25 cellular contexts compared by ENCODE assay signal in the genomic region with DNA sequence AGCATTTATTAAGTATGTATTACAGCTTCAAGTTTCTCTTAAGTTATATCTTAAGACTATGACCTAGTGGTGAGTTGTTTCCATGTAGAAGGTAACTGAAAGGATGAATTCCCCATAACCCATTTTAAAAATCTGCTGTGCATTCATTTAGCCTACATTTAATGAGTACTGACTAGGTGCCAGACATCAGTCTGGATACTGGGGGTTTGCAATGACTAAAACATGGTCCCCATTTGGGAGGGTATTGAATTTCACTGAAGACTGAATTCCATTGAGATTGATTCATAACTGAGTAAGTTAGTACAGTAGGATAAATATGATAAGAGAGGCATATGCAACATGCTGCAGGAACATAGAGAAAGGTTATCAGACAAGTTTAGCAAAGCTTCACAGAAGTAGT.
A peak's percentile ranks its signal among the peaks of the same experiment; 100 is the strongest.
DNase-seq lines count a peak whose midpoint lies in the region; ATAC-seq, FAIRE-seq and TF ChIP-seq lines count a peak whose summit lies in the region.
"Had no signal": no experiment of that assay in that cellular context is flagged by ENCODE, and none has a peak within 500 bp of the region (broad histone marks: within the 10 kb centered on the region; RNA-seq: fewer than 3 reads in every experiment).

No MANE protein-coding gene starts in this region.

- H3K36me3 Mint-ChIP-seq in astrocyte (ENCODE audit: low read depth, unreplicated experiment), result peaks cover 1% of the 10 kb centered on the region
- H3K36me3 Mint-ChIP-seq in stimulated activated memory B cell treated with anti-CD40 and anti-IgM and Interleukin-4, amounts not matched to agents 10 μg/mL and 1 μg/mL and 100 μg/mL, for 72 hours, result no peaks in the 10 kb centered on the region
- H3K36me3 Mint-ChIP-seq in activated T-cell treated with anti-CD3 and anti-CD28 coated beads, Interleukin-2, amount 50 U/mL, for 24 hours (ENCODE audit: low read depth), result no peaks in the 10 kb centered on the region

- no peak overlapping the region for H2BK20ac ChIP-seq in IMR-90 (ENCODE audit: low read depth, low read length)

- POLR2A ChIA-PET in IMR-90 (lab: Charles Lee; ENCODE audit: unreplicated experiment), result no interaction called here

- H2BK120ac ChIP-seq in IMR-90 (ENCODE audit: low read depth, low read length), result no peak overlapping the region

- no peak overlapping the region for H4K91ac ChIP-seq in IMR-90 (ENCODE audit: insufficient read depth, low read depth, low read length)

- H3K4me2 ChIP-seq in IMR-90 (ENCODE audit: low read depth, low read length) (no peak overlapping the region), astrocyte (ENCODE audit: low read length) (peak overlapping the region; percentile 51), smooth muscle cell (peak overlapping the region; percentile 58)

- no peak overlapping the region for H4K8ac ChIP-seq in IMR-90 (ENCODE audit: low read depth in 2 of 2, low read length in 2 of 2)

- no peak overlapping the region for H3K14ac ChIP-seq in IMR-90 (replicated peaks; ENCODE audit: low read depth, low read length)

- H3K27me3 ChIP-seq in IMR-90 (ENCODE audit: control insufficient read depth, insufficient read depth, low read length), result no peaks in the 10 kb centered on the region
- no peaks in the 10 kb centered on the region for H3K27me3 ChIP-seq in astrocyte (ENCODE audit: insufficient read depth, low read length)
- H3K27me3 ChIP-seq in foreskin keratinocyte, result no peaks in the 10 kb centered on the region
- no peaks in the 10 kb centered on the region for H3K27me3 ChIP-seq in smooth muscle cell (ENCODE audit: low read depth)
- H3K27me3 ChIP-seq: BE2C, upper lobe of right lung had no signal

- peak overlapping the region; percentile 2 for H3K4me3 Mint-ChIP-seq in astrocyte (ENCODE audit: unreplicated experiment)
- H3K4me3 Mint-ChIP-seq in stimulated activated memory B cell treated with anti-CD40 and anti-IgM and Interleukin-4, amounts not matched to agents 10 μg/mL and 1 μg/mL and 100 μg/mL, for 72 hours, result no peak overlapping the region
- H3K4me3 Mint-ChIP-seq in activated T-cell treated with anti-CD3 and anti-CD28 coated beads, Interleukin-2, amount 50 U/mL, for 24 hours, result no peak overlapping the region
- H3K4me3 Mint-ChIP-seq: activated CD4-positive, alpha-beta T cell treated with anti-CD3 and anti-CD28 coated beads, Interleukin-2, amount 10 ng/mL, durations not matched to agents 7 days and 5 days had no signal

- intact Hi-C loops in IMR-90 (cut with micrococcal nuclease), result no loop called here

- H3K27ac ChIP-seq in IMR-90 (ENCODE audit: insufficient read depth, low read length), result no peak overlapping the region
- no peak overlapping the region for H3K27ac ChIP-seq in astrocyte (ENCODE audit: low read depth, low read length)
- H3K27ac ChIP-seq in foreskin keratinocyte, result no peak overlapping the region
- no peak overlapping the region for H3K27ac ChIP-seq in smooth muscle cell (ENCODE audit: low read depth)
- H3K27ac ChIP-seq: prostate gland, upper lobe of right lung had no signal

- H2BK5ac ChIP-seq in IMR-90 (ENCODE audit: low read depth, low read length, poor library complexity, severe bottlenecking), result no peak overlapping the region

- no peaks in the 10 kb centered on the region for H3F3A ChIP-seq in smooth muscle cell (ENCODE audit: low read depth)

- H3K9me3 ChIP-seq in IMR-90 (ENCODE audit: control insufficient read depth, insufficient read depth, low read length) (no peaks in the 10 kb centered on the region), astrocyte (ENCODE audit: insufficient read depth, low read depth, low read length) (no peaks in the 10 kb centered on the region), smooth muscle cell (replicated peaks; ENCODE audit: low read depth) (no peaks in the 10 kb centered on the region)
- H3K9me3 ChIP-seq: BE2C, Caco-2, prostate gland, upper lobe of right lung had no signal

- H3K79me2 ChIP-seq in astrocyte (ENCODE audit: insufficient read depth, low read length), result no peaks in the 10 kb centered on the region
- H3K79me2 ChIP-seq in smooth muscle cell (ENCODE audit: low read depth), result no peaks in the 10 kb centered on the region

- no peak overlapping the region for H3K27ac Mint-ChIP-seq in astrocyte (ENCODE audit: unreplicated experiment)
- no peak overlapping the region for H3K27ac Mint-ChIP-seq in stimulated activated memory B cell treated with anti-CD40 and anti-IgM and Interleukin-4, amounts not matched to agents 10 μg/mL and 1 μg/mL and 100 μg/mL, for 72 hours
- H3K27ac Mint-ChIP-seq in activated T-cell treated with anti-CD3 and anti-CD28 coated beads, Interleukin-2, amount 50 U/mL, for 24 hours, result no peak overlapping the region
- H3K27ac Mint-ChIP-seq: activated CD4-positive, alpha-beta T cell treated with anti-CD3 and anti-CD28 coated beads, Interleukin-2, amount 10 ng/mL, durations not matched to agents 7 days and 5 days had no signal

- H3K18ac ChIP-seq in IMR-90 (ENCODE audit: low read depth, low read length), result no peak overlapping the region

- ATAC-seq in IMR-90 (ENCODE audit: low read depth) (peak; percentile 67), foreskin keratinocyte (peak; percentile 57), GM21723 (IDR thresholded peaks at IDR 0.05; ENCODE audit: unreplicated experiment) (no peak)
- ATAC-seq in stimulated activated memory B cell treated with anti-CD40 and anti-IgM and Interleukin-4, amounts not matched to agents 10 μg/mL and 1 μg/mL and 100 μg/mL, for 72 hours, result no peak
- ATAC-seq: Right ventricle myocardium inferior, upper lobe of right lung had no signal

- TF ChIP-seq RAD21 in IMR-90 (IDR thresholded peaks at IDR 0.05; ENCODE audit: low read length), result no peak

- H2AFZ ChIP-seq in IMR-90 (replicated peaks; ENCODE audit: low read length, poor library complexity) (no peak overlapping the region), astrocyte (ENCODE audit: low read depth, low read length) (no peak overlapping the region), smooth muscle cell (ENCODE audit: low read depth) (no peak overlapping the region)

- peaks cover 44% of the 10 kb centered on the region for H3K4me1 Mint-ChIP-seq in astrocyte (ENCODE audit: low read depth, unreplicated experiment)
- H3K4me1 Mint-ChIP-seq in stimulated activated memory B cell treated with anti-CD40 and anti-IgM and Interleukin-4, amounts not matched to agents 10 μg/mL and 1 μg/mL and 100 μg/mL, for 72 hours, result peaks cover 15% of the 10 kb centered on the region
- H3K4me1 Mint-ChIP-seq in activated T-cell treated with anti-CD3 and anti-CD28 coated beads, Interleukin-2, amount 50 U/mL, for 24 hours (ENCODE audit: low read depth), result no peaks in the 10 kb centered on the region

- H3K4me1 ChIP-seq in IMR-90 (ENCODE audit: control insufficient read depth, insufficient read depth, low read length) (peaks cover 11% of the 10 kb centered on the region), astrocyte (ENCODE audit: insufficient read depth, low read length) (peaks cover 22% of the 10 kb centered on the region), foreskin keratinocyte (peaks cover 15% of the 10 kb centered on the region), smooth muscle cell (ENCODE audit: low read depth) (peaks cover 8% of the 10 kb centered on the region)
- H3K4me1 ChIP-seq: Caco-2 had no signal

- no peaks in the 10 kb centered on the region for H3K9me3 Mint-ChIP-seq in astrocyte (ENCODE audit: unreplicated experiment)
- no peaks in the 10 kb centered on the region for H3K9me3 Mint-ChIP-seq in stimulated activated memory B cell treated with anti-CD40 and anti-IgM and Interleukin-4, amounts not matched to agents 10 μg/mL and 1 μg/mL and 100 μg/mL, for 72 hours
- no peaks in the 10 kb centered on the region for H3K9me3 Mint-ChIP-seq in activated T-cell treated with anti-CD3 and anti-CD28 coated beads, Interleukin-2, amount 50 U/mL, for 24 hours
- H3K9me3 Mint-ChIP-seq: activated CD4-positive, alpha-beta T cell treated with anti-CD3 and anti-CD28 coated beads, Interleukin-2, amount 10 ng/mL, durations not matched to agents 7 days and 5 days had no signal

- H3K36me3 ChIP-seq in IMR-90 (ENCODE audit: control insufficient read depth, insufficient read depth, low read length), result no peaks in the 10 kb centered on the region
- H3K36me3 ChIP-seq in astrocyte (ENCODE audit: insufficient read depth, low read length), result no peaks in the 10 kb centered on the region
- no peaks in the 10 kb centered on the region for H3K36me3 ChIP-seq in smooth muscle cell (ENCODE audit: low read depth)
- H3K36me3 ChIP-seq: BE2C, prostate gland, upper lobe of right lung had no signal

- no peak overlapping the region for H3K23ac ChIP-seq in IMR-90 (ENCODE audit: low read depth, low read length)

- TF ChIP-seq CTCF in IMR-90 (conservative IDR thresholded peaks at IDR 0.05; ENCODE audit: low read depth, low read length) (no peak), astrocyte (IDR thresholded peaks at IDR 0.05; ENCODE audit: insufficient read depth, low read depth, low read length) (no peak), foreskin keratinocyte (conservative IDR thresholded peaks at IDR 0.05) (no peak), smooth muscle cell (IDR thresholded peaks at IDR 0.05; ENCODE audit: borderline replicate concordance, insufficient read depth, poor library complexity, severe bottlenecking) (no peak)

- H3K9me1 ChIP-seq in IMR-90 (ENCODE audit: insufficient read depth, low read length), result no peaks in the 10 kb centered on the region; the same call in 1 of the 2 replicates

- H3K27me3 Mint-ChIP-seq in astrocyte (ENCODE audit: low read depth, unreplicated experiment), result no peaks in the 10 kb centered on the region
- H3K27me3 Mint-ChIP-seq in stimulated activated memory B cell treated with anti-CD40 and anti-IgM and Interleukin-4, amounts not matched to agents 10 μg/mL and 1 μg/mL and 100 μg/mL, for 72 hours, result peaks cover 31% of the 10 kb centered on the region
- H3K27me3 Mint-ChIP-seq in activated T-cell treated with anti-CD3 and anti-CD28 coated beads, Interleukin-2, amount 50 U/mL, for 24 hours, result peaks cover 9% of the 10 kb centered on the region

- H3K9ac ChIP-seq in IMR-90 (ENCODE audit: low read depth, low read length) (no peak overlapping the region), astrocyte (ENCODE audit: low read length) (no peak overlapping the region), smooth muscle cell (ENCODE audit: low read depth) (no peak overlapping the region)

- dilution Hi-C loops in IMR-90 (cut with HindIII; ENCODE audit: low sequenced_read_pairs, unreplicated experiment), result no loop called here

- CTCF ChIA-PET in IMR-90 (lab: Yijun Ruan, JAX), result no interaction called here

- BruUV-seq in IMR-90 (replicated peaks; lab: Mats Ljungman, UMichigan), result no TSS peak

- no peak overlapping the region for H2BK15ac ChIP-seq in IMR-90 (ENCODE audit: low read depth, low read length)

- H3K4me3 ChIP-seq in IMR-90 (ENCODE audit: insufficient read depth, low read depth, low read length) (no peak overlapping the region), astrocyte (ENCODE audit: insufficient read depth, low read depth, low read length) (no peak overlapping the region), smooth muscle cell (no peak overlapping the region)
- H3K4me3 ChIP-seq: prostate gland, upper lobe of right lung had no signal

- in situ Hi-C loops in IMR-90 (cut with MboI; ENCODE audit: low sequenced_read_pairs), result no loop called here

- no peak overlapping the region for H3K56ac ChIP-seq in IMR-90 (ENCODE audit: extremely low read depth, insufficient read depth, low read length)

- no peak overlapping the region for H4K5ac ChIP-seq in IMR-90 (ENCODE audit: low read depth, low read length)

- H2AK5ac ChIP-seq in IMR-90 (ENCODE audit: low read depth, low read length), result no peak overlapping the region

- DNase-seq in IMR-90 (peak; percentile 58), astrocyte (ENCODE audit: low read depth) (peak; percentile 73), foreskin keratinocyte (peak; percentile 14 to 39), smooth muscle cell (lab: John Stamatoyannopoulos, UW; ENCODE audit: unreplicated experiment) (no peak)
- no peak for DNase-seq in activated T-cell treated with anti-CD3 and anti-CD28 coated beads, Interleukin-2, amount 50 U/mL, for 24 hours
- DNase-seq: activated CD4-positive, alpha-beta T cell treated with anti-CD3 and anti-CD28 coated beads, Interleukin-2, amount 10 ng/mL, durations not matched to agents 7 days and 5 days; activated CD8-positive, alpha-beta memory T cell treated with anti-CD3 and anti-CD28 coated beads, Interleukin-2, amount 50 U/mL, for 48 hours; activated gamma-delta T cell treated with Interleukin-2 at 50 U/mL for 16 hours; amniotic stem cell; BE2C; Caco-2; cerebellar nuclear complex; effector memory CD4-positive, alpha-beta T cell; hypothalamus; KBM-7; kidney; NCI-H1092 treated with DMSO at 0.1 percent for 48 hours; NCI-H2081 treated with DMSO at 0.1 percent for 48 hours; NCI-H524; stimulated activated CD4-positive, alpha-beta T cell treated with anti-CD3 and anti-CD28 coated beads, Interleukin-4, amount 100 ng/mL, for 4 hours; upper lobe of right lung had no signal

- H4K20me1 ChIP-seq in IMR-90 (ENCODE audit: insufficient read depth, low read length), result no peaks in the 10 kb centered on the region
- H4K20me1 ChIP-seq in astrocyte (ENCODE audit: insufficient read depth, low read length), result no peaks in the 10 kb centered on the region
- H4K20me1 ChIP-seq in smooth muscle cell (ENCODE audit: low read depth), result no peaks in the 10 kb centered on the region

- TF ChIP-seq POLR2A in IMR-90 (IDR thresholded peaks at IDR 0.05; ENCODE audit: low read depth, low read length), result no peak

- no peaks in the 10 kb centered on the region for H3K79me1 ChIP-seq in IMR-90 (ENCODE audit: low read depth in 1 of 2, low read length in 2 of 2)

- H2AK9ac ChIP-seq in IMR-90 (replicated peaks; ENCODE audit: low read depth, low read length, poor library complexity), result no peak overlapping the region

- FAIRE-seq in astrocyte (lab: Jason Lieb, UNC), result peak; percentile 50

- no peak overlapping the region for H3K4ac ChIP-seq in IMR-90 (ENCODE audit: low read depth, low read length)

Comparison
In these comparisons a context has a peak if more than half of its experiments do, and no peak if none do; other contexts are left out.
1. ATAC-seq: peak in IMR-90 (single experiment) and foreskin keratinocyte (single experiment); none in stimulated activated memory B cell treated with anti-CD40 and anti-IgM and Interleukin-4, amounts not matched to agents 10 μg/mL and 1 μg/mL and 100 μg/mL, for 72 hours (single experiment) and GM21723 (single experiment).
2. DNase-seq: peak in IMR-90 (single experiment), astrocyte (single experiment) and foreskin keratinocyte (2 of 2); none in smooth muscle cell (single experiment) and activated T-cell treated with anti-CD3 and anti-CD28 coated beads, Interleukin-2, amount 50 U/mL, for 24 hours (single experiment).